25 cellular contexts compared by ENCODE assay signal in genomic region chr1:109559995-109560394, GRCh38. TPM values are rescaled to one million over a fixed set of nuclear protein-coding genes. Genes with fewer than 3 reads are reported as not detected.
"Had no signal": no experiment of that assay in that cellular context is flagged by ENCODE, and none has a peak within 500 bp of the region (broad histone marks: within the 10 kb centered on the region; RNA-seq: fewer than 3 reads in every experiment).

No MANE protein-coding gene starts in this region.

- H3K4me3 Mint-ChIP-seq: activated B cell treated with CpG ODN at 0.5 μM for 24 hours; activated CD4-positive, alpha-beta memory T cell treated with anti-CD3 and anti-CD28 coated beads, Interleukin-2, amount 10 ng/mL, durations not matched to agents 7 days and 5 days; activated CD8-positive, alpha-beta memory T cell treated with anti-CD3 and anti-CD28 coated beads, Interleukin-2, amount 10 ng/mL, durations not matched to agents 7 days and 5 days; activated naive CD8-positive, alpha-beta T cell treated with anti-CD3 and anti-CD28 coated beads, Interleukin-2, amount 50 U/mL, for 24 hours; stimulated activated naive CD8-positive, alpha-beta T cell treated with anti-CD3 and anti-CD28 coated beads, Interleukin-15, amount 100 ng/mL, for 72 hours had no signal

- H3K27me3 Mint-ChIP-seq: activated B cell treated with CpG ODN at 0.5 μM for 24 hours; activated CD4-positive, alpha-beta memory T cell treated with anti-CD3 and anti-CD28 coated beads, Interleukin-2, amount 10 ng/mL, durations not matched to agents 7 days and 5 days; activated CD8-positive, alpha-beta memory T cell treated with anti-CD3 and anti-CD28 coated beads, Interleukin-2, amount 10 ng/mL, durations not matched to agents 7 days and 5 days; activated naive CD8-positive, alpha-beta T cell treated with anti-CD3 and anti-CD28 coated beads, Interleukin-2, amount 50 U/mL, for 24 hours; naive thymus-derived CD4-positive, alpha-beta T cell; stimulated activated naive CD8-positive, alpha-beta T cell treated with anti-CD3 and anti-CD28 coated beads, Interleukin-15, amount 100 ng/mL, for 72 hours had no signal

- H3K4me3 ChIP-seq: colonic mucosa, heart right ventricle, ovary, psoas muscle, skin epidermis, suprapubic skin, transverse colon, uterus had no signal

- H3K27ac Mint-ChIP-seq: activated B cell treated with CpG ODN at 0.5 μM for 24 hours; activated CD4-positive, alpha-beta memory T cell treated with anti-CD3 and anti-CD28 coated beads, Interleukin-2, amount 10 ng/mL, durations not matched to agents 7 days and 5 days; activated CD8-positive, alpha-beta memory T cell treated with anti-CD3 and anti-CD28 coated beads, Interleukin-2, amount 10 ng/mL, durations not matched to agents 7 days and 5 days; activated naive CD8-positive, alpha-beta T cell treated with anti-CD3 and anti-CD28 coated beads, Interleukin-2, amount 50 U/mL, for 24 hours; activated T-helper 2 cell treated with anti-CD3 and anti-CD28 coated beads, Interferon-gamma antibody, Interleukin-2, Interleukin-4, amounts not matched to agents 10 μg/mL and 5 μg/mL and 100 μg/mL, durations not matched to agents 14 hours and 24 hours and 36 hours; stimulated activated naive CD8-positive, alpha-beta T cell treated with anti-CD3 and anti-CD28 coated beads, Interleukin-15, amount 100 ng/mL, for 72 hours had no signal

- H3K4me1 ChIP-seq: colonic mucosa had no signal

- H3K27me3 ChIP-seq: brain microvascular endothelial cell, colonic mucosa, heart right ventricle, ovary, suprapubic skin, transverse colon, uterus had no signal

- H3K9me3 Mint-ChIP-seq: activated B cell treated with CpG ODN at 0.5 μM for 24 hours; activated CD4-positive, alpha-beta memory T cell treated with anti-CD3 and anti-CD28 coated beads, Interleukin-2, amount 10 ng/mL, durations not matched to agents 7 days and 5 days; activated naive CD8-positive, alpha-beta T cell treated with anti-CD3 and anti-CD28 coated beads, Interleukin-2, amount 50 U/mL, for 24 hours; activated T-helper 2 cell treated with anti-CD3 and anti-CD28 coated beads, Interferon-gamma antibody, Interleukin-2, Interleukin-4, amounts not matched to agents 10 μg/mL and 5 μg/mL and 100 μg/mL, durations not matched to agents 14 hours and 24 hours and 36 hours; stimulated activated naive CD8-positive, alpha-beta T cell treated with anti-CD3 and anti-CD28 coated beads, Interleukin-15, amount 100 ng/mL, for 72 hours had no signal

- DNase-seq: activated B cell treated with CpG ODN at 0.5 μM for 24 hours; activated CD4-positive, alpha-beta memory T cell treated with anti-CD3 and anti-CD28 coated beads, Interleukin-2, amount 10 ng/mL, durations not matched to agents 7 days and 5 days; activated CD4-positive, alpha-beta T cell treated with anti-CD3 and anti-CD28 coated beads for 48 hours; activated CD8-positive, alpha-beta memory T cell treated with anti-CD3 and anti-CD28 coated beads, Interleukin-2, amount 10 ng/mL, durations not matched to agents 7 days and 5 days; activated naive CD4-positive, alpha-beta T cell treated with Interleukin-2 at 50 U/mL for 16 hours; activated naive CD8-positive, alpha-beta T cell treated with anti-CD3 and anti-CD28 coated beads, Interleukin-2, amount 50 U/mL, for 24 hours; aorta; brain microvascular endothelial cell; central memory CD4-positive, alpha-beta T cell; colonic mucosa; heart right ventricle; mesendoderm; naive thymus-derived CD4-positive, alpha-beta T cell; ovary; psoas muscle; right cardiac atrium; stimulated activated CD4-positive, alpha-beta T cell treated with anti-CD3 and anti-CD28 coated beads, Interleukin-2, amount 100 ng/mL, for 48 hours; stimulated activated naive CD8-positive, alpha-beta T cell treated with anti-CD3 and anti-CD28 coated beads, Interleukin-15, amount 100 ng/mL, for 72 hours; transverse colon; uterus had no signal

- ATAC-seq: activated CD8-positive, alpha-beta memory T cell treated with anti-CD3 and anti-CD28 coated beads, Interleukin-2, amount 10 ng/mL, durations not matched to agents 7 days and 5 days; activated naive CD8-positive, alpha-beta T cell treated with anti-CD3 and anti-CD28 coated beads, Interleukin-2, amount 50 U/mL, for 24 hours; heart right ventricle; naive thymus-derived CD4-positive, alpha-beta T cell; psoas muscle; right cardiac atrium; stimulated activated naive CD8-positive, alpha-beta T cell treated with anti-CD3 and anti-CD28 coated beads, Interleukin-15, amount 100 ng/mL, for 72 hours had no signal

- H3K9me3 ChIP-seq: colonic mucosa, heart right ventricle, ovary, psoas muscle, suprapubic skin, transverse colon, uterus had no signal

- H3K36me3 ChIP-seq: brain microvascular endothelial cell, colonic mucosa, heart right ventricle, ovary, suprapubic skin, transverse colon, uterus had no signal

- H3K27ac ChIP-seq: brain microvascular endothelial cell, colonic mucosa, heart right ventricle, ovary, psoas muscle, skin epidermis, suprapubic skin, transverse colon, uterus had no signal

RNA-seq across cellular contexts. Expression of gene GPR61, which starts 20.3 kb away (rescaled TPM):
- total RNA-seq: activated B cell treated with CpG ODN at 0.5 μM for 24 hours, aorta, colonic mucosa, liver, ovary, transverse colon had no signal

RNA-seq across cellular contexts. Expression of gene GNAT2, which starts 59.4 kb away (rescaled TPM):
- total RNA-seq: activated B cell treated with CpG ODN at 0.5 μM for 24 hours; activated CD4-positive, alpha-beta memory T cell treated with anti-CD3 and anti-CD28 coated beads, Interleukin-2, amount 10 ng/mL, durations not matched to agents 7 days and 5 days; activated CD8-positive, alpha-beta memory T cell treated with anti-CD3 and anti-CD28 coated beads, Interleukin-2, amount 10 ng/mL, durations not matched to agents 7 days and 5 days; aorta; heart right ventricle; mucosa of gallbladder; ovary; psoas muscle; right cardiac atrium; suprapubic skin; transverse colon; uterus had no signal
